Comparison of ENCODE assay signal across 8 cellular contexts in the genomic region with DNA sequence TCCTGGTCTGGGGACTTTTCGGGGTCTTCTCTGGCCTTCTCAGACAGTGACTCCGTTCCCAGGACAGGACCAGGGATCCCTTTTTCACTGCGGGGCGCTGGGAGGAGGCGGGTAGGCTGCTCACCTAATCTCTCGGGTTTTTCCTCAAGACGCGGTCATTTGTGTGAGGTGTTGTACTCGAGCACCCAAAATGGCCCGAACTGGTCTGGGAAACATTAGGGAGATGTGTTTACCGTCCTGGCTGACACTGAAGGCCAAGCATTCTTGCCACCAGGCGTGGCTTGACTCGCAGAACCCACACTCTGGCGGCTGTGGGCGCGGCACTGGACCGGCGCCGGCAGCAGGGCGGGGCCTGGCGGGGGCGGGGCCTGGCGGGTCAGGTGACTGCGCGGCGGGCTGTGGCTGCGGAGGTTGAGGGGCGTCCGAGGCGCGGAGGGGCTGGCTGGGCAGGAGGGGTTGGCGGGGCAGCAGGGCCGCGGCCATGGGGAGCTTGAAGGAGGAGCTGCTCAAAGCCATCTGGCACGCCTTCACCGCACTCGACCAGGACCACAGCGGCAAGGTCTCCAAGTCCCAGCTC. TPM values are rescaled to one million over a fixed set of nuclear protein-coding genes. Genes with fewer than 3 reads are reported as not detected.
DNase-seq lines count a peak whose midpoint lies in the region; ATAC-seq and TF ChIP-seq lines count a peak whose summit lies in the region.

A gene (plus strand): TSS at position 379 of the 577 bp plus-strand sequence. CDS start 103 bp downstream, at position 482.

- H3K9me3 ChIP-seq in left lung: peaks cover 0 to 10% of the 10 kb centered on the region in 2 donors

- intact Hi-C loops in left lung (cut with DNase I): no loop called here

- peaks cover 8 to 57% of the 10 kb centered on the region in 2 donors for H3K4me1 ChIP-seq in left lung

- H3K27ac ChIP-seq in 22Rv1 (peak within 1 kb of the TSS; percentile 46), left lung (peak within 1 kb of the TSS; percentile 93)

- peak within 1 kb of the TSS; percentile 88 to 89 for H3K4me3 ChIP-seq in left lung

- ATAC-seq in GM18508 (IDR thresholded peaks at IDR 0.05; ENCODE audit: insufficient read depth, unreplicated experiment) (peak; percentile 43), HG02973 (IDR thresholded peaks at IDR 0.05; ENCODE audit: unreplicated experiment) (peak; percentile 71), left lung (peak; percentile 98)

- H3K27me3 ChIP-seq in left lung: no peaks in the 10 kb centered on the region

- DNase-seq in NCI-H2196 treated with DMSO at 0.1 percent for 48 hours (lab: John Stamatoyannopoulos, UW; ENCODE audit: unreplicated experiment): peak; percentile 25
- DNase-seq in activated CD4-positive, alpha-beta T cell treated with anti-CD3 and anti-CD28 coated beads for 4 hours: peak; percentile 70 to 72
- DNase-seq in dedifferentiated amniotic fluid mesenchymal stem cell (ENCODE audit: extremely low spot score): peak; percentile 90
- DNase-seq in left lung: peak; percentile 94 to 98
- DNase-seq in stimulated activated CD4-positive, alpha-beta T cell treated with anti-CD3 and anti-CD28 coated beads, Interleukin-2, amount 100 ng/mL, for 4 hours (ENCODE audit: low read depth): peak; percentile 62

- TF ChIP-seq CTCF in 22Rv1 (IDR thresholded peaks at IDR 0.05): no peak
- TF ChIP-seq CTCF in left lung (IDR thresholded peaks at IDR 0.05): peak; percentile 36 to 48

- peaks cover 0 to 4% of the 10 kb centered on the region in 2 donors for H3K36me3 ChIP-seq in left lung

RNA-seq across cellular contexts. Expression of the gene that starts here (rescaled TPM):
- total RNA-seq in left lung: 10 to 100 TPM; 45.6 to 50.8 TPM

Comparison
In these comparisons a context has a peak if more than half of its experiments do, and no peak if none do; other contexts are left out.
1. Peak in every context shown above with its lines: DNase-seq, ATAC-seq, H3K4me3 ChIP-seq and H3K27ac ChIP-seq.
2. ATAC-seq: peak in every context shown above with its lines; median percentile 98 in left lung; 71 in HG02973; 43 in GM18508.
3. DNase-seq: peak in every context shown above with its lines; median percentile 96 in left lung; 90 in dedifferentiated amniotic fluid mesenchymal stem cell; 71 in activated CD4-positive, alpha-beta T cell treated with anti-CD3 and anti-CD28 coated beads for 4 hours; 62 in stimulated activated CD4-positive, alpha-beta T cell treated with anti-CD3 and anti-CD28 coated beads, Interleukin-2, amount 100 ng/mL, for 4 hours; 25 in NCI-H2196 treated with DMSO at 0.1 percent for 48 hours.